11 cellular contexts compared by ENCODE assay signal in genomic region chr7:5696346-5697100, GRCh38.
DNase-seq lines count a peak whose midpoint lies in the region; ATAC-seq and TF ChIP-seq lines count a peak whose summit lies in the region.
"Had no signal": no experiment of that assay in that cellular context is flagged by ENCODE, and none has a peak within 500 bp of the region (broad histone marks: within the 10 kb centered on the region; RNA-seq: fewer than 3 reads in every experiment).

No MANE protein-coding gene starts in this region.

- peaks cover 43% of the 10 kb centered on the region for H3K4me1 Mint-ChIP-seq in MCF 10A (ENCODE audit: insufficient read depth, unreplicated experiment)
- H3K4me1 Mint-ChIP-seq in chondrocyte (ENCODE audit: low read depth): peaks cover 98% of the 10 kb centered on the region
- peaks cover 55 to 100% (median 98%) of the 10 kb centered on the region in 4 donors for H3K4me1 Mint-ChIP-seq in naive thymus-derived CD8-positive, alpha-beta T cell

- H3K9me3 ChIP-seq in mammary epithelial cell (replicated peaks; ENCODE audit: insufficient read depth, low read length) (no peaks in the 10 kb centered on the region), upper lobe of left lung (no peaks in the 10 kb centered on the region)

- POLR2A ChIA-PET in MCF 10A (lab: Yijun Ruan, JAX): interaction anchor here (0.6 kb wide), 1 partner anchor 78 kb away, joined by 3 read pairs; no protein-coding TSS in a partner anchor
- POLR2A ChIA-PET in naive thymus-derived CD8-positive, alpha-beta T cell (lab: Charles Lee): interaction anchor here (0.6 to 3.1 kb wide), 5 partner anchors 10 to 201 kb away, joined by 3 to 14 read pairs (median 5); no protein-coding TSS in a partner anchor

- dilution Hi-C loops in mammary epithelial cell (cut with HindIII; ENCODE audit: low sequenced_read_pairs): no loop called here

- TF ChIP-seq POLR2A in upper lobe of left lung (IDR thresholded peaks at IDR 0.05): no peak

- intact Hi-C loops in MCF 10A (cut with micrococcal nuclease): no loop called here
- intact Hi-C loops in mammary epithelial cell (cut with micrococcal nuclease): no loop called here

- no peak for TF ChIP-seq CTCF in MCF 10A (IDR thresholded peaks at IDR 0.05; ENCODE audit: unreplicated experiment)
- TF ChIP-seq CTCF in mammary epithelial cell (conservative IDR thresholded peaks at IDR 0.05 in 1 of 2, IDR thresholded peaks at IDR 0.05 in 1 of 2; ENCODE audit: extremely low read depth in 1 of 2, insufficient read depth in 1 of 2, low read depth in 1 of 2, low read length in 2 of 2): no peak
- no peak for TF ChIP-seq CTCF in chondrocyte (IDR thresholded peaks at IDR 0.05)
- no peak for TF ChIP-seq CTCF in upper lobe of left lung (IDR thresholded peaks at IDR 0.05)

- no peaks in the 10 kb centered on the region for H3K27me3 Mint-ChIP-seq in MCF 10A (ENCODE audit: insufficient read depth, unreplicated experiment)
- H3K27me3 Mint-ChIP-seq in chondrocyte (ENCODE audit: low read depth): no peaks in the 10 kb centered on the region
- H3K27me3 Mint-ChIP-seq in naive thymus-derived CD8-positive, alpha-beta T cell: no peaks in the 10 kb centered on the region

- CTCF ChIA-PET in MCF 10A (lab: Yijun Ruan, JAX) (interaction anchor here (0.6 kb wide), 1 partner anchor 168 kb away, joined by 3 read pairs; no protein-coding TSS in a partner anchor), mammary epithelial cell (lab: Charles Lee; ENCODE audit: low non-redundant PET) (no interaction called here)

- in situ Hi-C loops in mammary epithelial cell (cut with MboI; ENCODE audit: low sequenced_read_pairs in 2 of 2): loop anchor here in 1 of 2 donors (25.0 kb wide), 1 partner anchor 334 kb away; no protein-coding TSS in a partner anchor

- 65% methylated on average over 16 of the region's 17 CpGs for WGBS in mammary epithelial cell (ENCODE audit: low coverage, missing lambda C conversion rate)
- 68 to 78% methylated on average over 12 to 17 of the region's 17 CpGs for WGBS in upper lobe of left lung, 2 donors

- no peak overlapping the region for H2AFZ ChIP-seq in mammary epithelial cell (ENCODE audit: low read depth, low read length)

- no peak overlapping the region for H3K4me3 ChIP-seq in mammary epithelial cell (replicated peaks in 1 of 3; ENCODE audit: insufficient read depth in 1 of 3, low read depth in 2 of 3, low read length in 3 of 3)
- no peak overlapping the region for H3K4me3 ChIP-seq in upper lobe of left lung

- no peak for ATAC-seq in naive thymus-derived CD8-positive, alpha-beta T cell
- ATAC-seq in upper lobe of left lung (ENCODE audit: low FRiP score in 2 of 2) (no peak), HG03432 (IDR thresholded peaks at IDR 0.05; ENCODE audit: unreplicated experiment) (no peak)

- peaks cover 21% of the 10 kb centered on the region for H3K79me2 ChIP-seq in mammary epithelial cell (ENCODE audit: insufficient read depth, low read length)

- DNase-seq in MCF 10A (ENCODE audit: unreplicated experiment) (no peak), mammary epithelial cell (no peak), chondrocyte (ENCODE audit: low spot score) (no peak), upper lobe of left lung (no peak), RKO (ENCODE audit: low spot score) (no peak)
- peak in 1 of 10 donors; percentile 23 for DNase-seq in naive thymus-derived CD8-positive, alpha-beta T cell
- DNase-seq in activated CD8-positive, alpha-beta memory T cell treated with anti-CD3 and anti-CD28 coated beads, Interleukin-2, amount 50 U/mL, for 4 hours: no peak
- DNase-seq: activated CD4-positive, alpha-beta T cell treated with anti-CD3 and anti-CD28 coated beads, Interleukin-2, amount 50 U/mL, for 48 hours; AML-193; KBM-7 had no signal

- H3K27ac ChIP-seq in mammary epithelial cell (ENCODE audit: insufficient read depth, low read depth, low read length): no peak overlapping the region
- H3K27ac ChIP-seq in upper lobe of left lung: peak overlapping the region; percentile 64 to 85 (median 78)

- H3K4me3 Mint-ChIP-seq in MCF 10A (ENCODE audit: unreplicated experiment) (no peak overlapping the region), chondrocyte (ENCODE audit: unreplicated experiment) (peak overlapping the region; percentile 40)
- H3K4me3 Mint-ChIP-seq in naive thymus-derived CD8-positive, alpha-beta T cell: peak overlapping the region in 9 of 10 donors; percentile 5 to 98 (median 64)

- BruUV-seq in MCF 10A (replicated peaks; lab: Mats Ljungman, UMichigan): no TSS peak
- BruUV-seq in mammary epithelial cell (replicated peaks; lab: Mats Ljungman, UMichigan): no TSS peak

- peaks cover 18% of the 10 kb centered on the region for H3K36me3 Mint-ChIP-seq in MCF 10A (ENCODE audit: insufficient read depth, unreplicated experiment)
- H3K36me3 Mint-ChIP-seq in chondrocyte (ENCODE audit: low read depth): peaks cover 7% of the 10 kb centered on the region
- H3K36me3 Mint-ChIP-seq in naive thymus-derived CD8-positive, alpha-beta T cell: peaks cover 0 to 7% (median under 1%) of the 10 kb centered on the region in 3 donors

- no peak overlapping the region for H3K9ac ChIP-seq in mammary epithelial cell (ENCODE audit: insufficient read depth, low read length)

- no peak overlapping the region for H3K4me2 ChIP-seq in mammary epithelial cell (ENCODE audit: insufficient read depth, low read depth, low read length)

- H3K4me1 ChIP-seq in mammary epithelial cell (ENCODE audit: insufficient read depth, low read length): peaks cover 70% of the 10 kb centered on the region
- peaks cover 54 to 67% (median 58%) of the 10 kb centered on the region in 4 donors for H3K4me1 ChIP-seq in upper lobe of left lung

- H3K27me3 ChIP-seq in mammary epithelial cell (ENCODE audit: insufficient read depth, low read length) (no peaks in the 10 kb centered on the region), upper lobe of left lung (no peaks in the 10 kb centered on the region)

- TF ChIP-seq EP300 in upper lobe of left lung (IDR thresholded peaks at IDR 0.05): no peak

- H3K9me3 Mint-ChIP-seq in MCF 10A (ENCODE audit: unreplicated experiment) (no peaks in the 10 kb centered on the region), chondrocyte (ENCODE audit: low read depth) (no peaks in the 10 kb centered on the region)
- no peaks in the 10 kb centered on the region for H3K9me3 Mint-ChIP-seq in naive thymus-derived CD8-positive, alpha-beta T cell

- H3K36me3 ChIP-seq in mammary epithelial cell (ENCODE audit: insufficient read depth, low read length) (peaks cover 3% of the 10 kb centered on the region), upper lobe of left lung (peaks cover 0 to 10% (median 2%) of the 10 kb centered on the region in 4 donors)

- H3K27ac Mint-ChIP-seq in MCF 10A (ENCODE audit: low read depth, unreplicated experiment): peak overlapping the region; percentile 41
- H3K27ac Mint-ChIP-seq in chondrocyte (ENCODE audit: unreplicated experiment): peak overlapping the region; percentile 94
- peak overlapping the region; percentile 82 to 98 (median 92) for H3K27ac Mint-ChIP-seq in naive thymus-derived CD8-positive, alpha-beta T cell

- H4K20me1 ChIP-seq in mammary epithelial cell (ENCODE audit: insufficient read depth, low read length): no peaks in the 10 kb centered on the region

Comparison
In these comparisons a context has a peak if more than half of its experiments do, and no peak if none do; other contexts are left out.
1. H3K27ac Mint-ChIP-seq: peak in every context shown above with its lines; median percentile 94 in chondrocyte; 92 in naive thymus-derived CD8-positive, alpha-beta T cell; 41 in MCF 10A.